In genomic region chr5:56813302-56813701, GRCh38 we compare ENCODE assay signal across 12 cellular contexts. TPM values are rescaled to one million over a fixed set of nuclear protein-coding genes. Genes with fewer than 3 reads are reported as not detected.
A peak's percentile ranks its signal among the peaks of the same experiment; 100 is the strongest.
DNase-seq lines count a peak whose midpoint lies in the region; ATAC-seq and TF ChIP-seq lines count a peak whose summit lies in the region.
"Had no signal": no experiment of that assay in that cellular context is flagged by ENCODE, and none has a peak within 500 bp of the region (broad histone marks: within the 10 kb centered on the region; RNA-seq: fewer than 3 reads in every experiment).

No MANE protein-coding gene starts in this region.

- WGBS in heart left ventricle, 4 donors = 89 to 95% (median 91%) methylated on average over 4 of the region's 4 CpGs

- H3K9ac ChIP-seq in HUES6 (ENCODE audit: low read length) = no peak overlapping the region

- H3K9me3 Mint-ChIP-seq in CD8-positive, alpha-beta memory T cell = no peaks in the 10 kb centered on the region
- H3K9me3 Mint-ChIP-seq in activated B cell treated with CpG ODN at 0.5 μM for 24 hours = no peaks in the 10 kb centered on the region
- no peaks in the 10 kb centered on the region for H3K9me3 Mint-ChIP-seq in naive B cell

- CTCF ChIA-PET in CD8-positive, alpha-beta memory T cell (lab: Charles Lee) = no interaction called here
- CTCF ChIA-PET in activated B cell treated with CpG ODN at 0.5 μM for 24 hours (lab: Charles Lee) = interaction anchor here (2.6 to 4.9 kb wide), 2 partner anchors 25 to 543 kb away, joined by 9 to 23 read pairs; no protein-coding TSS in a partner anchor

- ATAC-seq in activated B cell treated with CpG ODN at 0.5 μM for 24 hours (ENCODE audit: low read depth) (no peak), naive B cell (ENCODE audit: low read depth in 2 of 2) (no peak), heart left ventricle (no peak)
- ATAC-seq: left cardiac atrium had no signal

- TF ChIP-seq CTCF in activated B cell treated with CpG ODN at 0.5 μM for 24 hours (IDR thresholded peaks at IDR 0.05) (no peak), heart left ventricle (IDR thresholded peaks at IDR 0.05) (no peak)

- peaks cover 19 to 29% (median 27%) of the 10 kb centered on the region in 3 donors for H3K4me1 Mint-ChIP-seq in CD8-positive, alpha-beta memory T cell
- H3K4me1 Mint-ChIP-seq in activated B cell treated with CpG ODN at 0.5 μM for 24 hours = peaks cover 38% of the 10 kb centered on the region
- peaks cover 24 to 32% (median 30%) of the 10 kb centered on the region in 3 donors for H3K4me1 Mint-ChIP-seq in naive B cell

- no peaks in the 10 kb centered on the region for H3K36me3 ChIP-seq in CD8-positive, alpha-beta memory T cell (ENCODE audit: insufficient read depth, low read length)
- H3K36me3 ChIP-seq in HUES6 (ENCODE audit: control insufficient read depth, insufficient read depth, low read length) (no peaks in the 10 kb centered on the region), heart left ventricle (no peaks in the 10 kb centered on the region)

- no peaks in the 10 kb centered on the region for H3K9me3 ChIP-seq in CD8-positive, alpha-beta memory T cell (ENCODE audit: low read length)
- H3K9me3 ChIP-seq in HUES6 (ENCODE audit: control insufficient read depth, insufficient read depth, low read depth, low read length) = no peaks in the 10 kb centered on the region
- H3K9me3 ChIP-seq in heart left ventricle = no peaks in the 10 kb centered on the region

- no peak overlapping the region for H3K27ac ChIP-seq in CD8-positive, alpha-beta memory T cell (ENCODE audit: low read depth, low read length)
- H3K27ac ChIP-seq in HUES6 (ENCODE audit: low read depth, low read length) (no peak overlapping the region), heart left ventricle (peak overlapping the region in 1 of 12 donors; percentile 97)

- peak overlapping the region in 6 of 7 donors; percentile 26 to 98 (median 76) for H3K4me3 Mint-ChIP-seq in CD8-positive, alpha-beta memory T cell
- H3K4me3 Mint-ChIP-seq in activated B cell treated with CpG ODN at 0.5 μM for 24 hours (peak overlapping the region; percentile 58), naive B cell (peak overlapping the region in 7 of 8 donors; percentile 66 to 96 (median 93))

- POLR2A ChIA-PET in CD8-positive, alpha-beta memory T cell (lab: Charles Lee) = interaction anchor here (0.5 kb wide), 1 partner anchor 117 kb away, joined by 6 read pairs; no protein-coding TSS in a partner anchor
- POLR2A ChIA-PET in activated B cell treated with CpG ODN at 0.5 μM for 24 hours (lab: Charles Lee) = interaction anchor here (0.6 to 4.0 kb wide), 9 partner anchors 25 to 531 kb away, joined by 3 to 38 read pairs (median 4); no protein-coding TSS in a partner anchor

- peaks cover 18% of the 10 kb centered on the region for H3K4me1 ChIP-seq in CD8-positive, alpha-beta memory T cell (ENCODE audit: insufficient read depth, low read length)
- H3K4me1 ChIP-seq in HUES6 (ENCODE audit: control insufficient read depth, insufficient read depth, low read length) (peaks cover 18% of the 10 kb centered on the region), heart left ventricle (peaks cover 0 to 25% (median 13%) of the 10 kb centered on the region in 12 donors)

- H3K4me3 ChIP-seq in CD8-positive, alpha-beta memory T cell (ENCODE audit: low read length) = no peak overlapping the region
- H3K4me3 ChIP-seq in HUES6 (ENCODE audit: low read depth, low read length) = peak overlapping the region; percentile 82
- H3K4me3 ChIP-seq in heart left ventricle = no peak overlapping the region

- peaks cover 0 to 12% (median 0%) of the 10 kb centered on the region in 3 donors for H3K36me3 Mint-ChIP-seq in CD8-positive, alpha-beta memory T cell
- H3K36me3 Mint-ChIP-seq in activated B cell treated with CpG ODN at 0.5 μM for 24 hours (ENCODE audit: low read depth) (peaks cover 16% of the 10 kb centered on the region), naive B cell (no peaks in the 10 kb centered on the region)

- H3K27ac Mint-ChIP-seq in CD8-positive, alpha-beta memory T cell = peak overlapping the region in 4 of 8 donors; percentile 31 to 87 (median 48)
- peak overlapping the region; percentile 93 for H3K27ac Mint-ChIP-seq in activated B cell treated with CpG ODN at 0.5 μM for 24 hours
- H3K27ac Mint-ChIP-seq in naive B cell = peak overlapping the region; percentile 12 to 98 (median 92)

- intact Hi-C loops in activated B cell treated with CpG ODN at 0.5 μM for 24 hours (cut with micrococcal nuclease) (loop anchor here (10.0 kb wide), 1 partner anchor 1279 kb away; the partner anchor contains the start of gene PLPP1), heart left ventricle (cut with DNase I) (loop anchor here in 5 of 10 donors (5.0 to 10.0 kb wide), 5 partner anchors 46 to 459 kb away; no protein-coding TSS in a partner anchor)

- peaks cover 0 to 4% of the 10 kb centered on the region in 2 donors for H3K27me3 Mint-ChIP-seq in CD8-positive, alpha-beta memory T cell
- no peaks in the 10 kb centered on the region for H3K27me3 Mint-ChIP-seq in activated B cell treated with CpG ODN at 0.5 μM for 24 hours
- H3K27me3 Mint-ChIP-seq in naive B cell = no peaks in the 10 kb centered on the region

- no peak for TF ChIP-seq POLR2A in heart left ventricle (IDR thresholded peaks at IDR 0.05)

- no peak for DNase-seq in CD8-positive, alpha-beta memory T cell
- DNase-seq in activated B cell treated with CpG ODN at 0.5 μM for 24 hours (no peak), naive B cell (no peak), hippocampal formation (lab: John Stamatoyannopoulos, UW) (no peak), LoVo (ENCODE audit: low spot score) (no peak), heart left ventricle (no peak)
- DNase-seq: activated CD4-positive, CD25-positive, alpha-beta regulatory T cell treated with anti-CD3 and anti-CD28 coated beads, Interleukin-2, amount 50 U/mL, for 72 hours; glutamatergic neuron; H7; left cardiac atrium; NCI-H2171 had no signal

- H3K27me3 ChIP-seq in CD8-positive, alpha-beta memory T cell (ENCODE audit: insufficient read depth, low read length, poor library complexity, severe bottlenecking) = no peaks in the 10 kb centered on the region
- H3K27me3 ChIP-seq in HUES6 (ENCODE audit: control insufficient read depth, insufficient read depth, low read length) = peaks cover 13% of the 10 kb centered on the region
- no peaks in the 10 kb centered on the region for H3K27me3 ChIP-seq in heart left ventricle

RNA-seq across cellular contexts. Expression of gene MAP3K1, which starts 2.0 kb away (rescaled TPM):
- 10 to 100 TPM; 18.1 to 18.7 TPM for total RNA-seq in CD8-positive, alpha-beta memory T cell
- 34.6 TPM for polyA plus RNA-seq in CD8-positive, alpha-beta memory T cell
- total RNA-seq in activated B cell treated with CpG ODN at 0.5 μM for 24 hours (92.8 and 102 TPM in 2 replicates), heart left ventricle (10 to 100 TPM in 2 of 9 donors, 1 to 10 TPM in 7; 4.5 to 19.5 (median 7.2) TPM)
- polyA plus RNA-seq in naive B cell (ENCODE audit: low read depth in 6 of 6) (100 to 1,000 TPM in 1 of 6 donors, 10 to 100 TPM in 5; 39.8 to 106 (median 90.2) TPM), heart left ventricle (1 to 10 TPM; 2.1 to 2.9 TPM)
